8 cellular contexts compared by ENCODE assay signal in the genomic region with DNA sequence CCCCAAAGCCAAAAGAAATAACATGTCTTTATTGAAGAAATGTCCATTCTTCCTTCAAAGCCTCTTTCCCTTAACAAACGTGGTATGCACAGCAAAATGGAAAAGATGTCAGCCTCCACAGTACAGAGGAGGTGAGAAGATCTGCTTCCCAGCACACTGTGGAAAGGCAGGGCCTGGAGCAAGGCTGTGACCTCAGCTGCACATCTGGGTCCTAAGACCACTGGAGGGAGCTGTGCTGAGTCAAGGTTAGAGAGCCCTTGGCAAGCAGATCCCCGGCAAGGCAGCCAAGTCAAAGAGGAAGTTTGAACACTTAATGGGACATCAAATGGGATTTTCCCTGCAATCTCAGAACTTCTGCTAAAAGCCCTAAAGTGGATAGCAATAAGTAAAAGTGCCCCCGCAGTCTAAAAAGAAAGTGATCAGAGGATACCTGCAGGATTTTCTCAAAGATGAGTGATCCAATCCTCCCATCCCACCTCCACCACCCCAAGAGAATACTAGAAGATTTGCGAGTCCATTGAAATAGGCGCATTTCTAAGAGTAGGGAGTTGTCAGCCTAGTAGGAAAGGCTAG. TPM values are rescaled to one million over a fixed set of nuclear protein-coding genes. Genes with fewer than 3 reads are reported as not detected.
DNase-seq lines count a peak whose midpoint lies in the region; ATAC-seq, FAIRE-seq and TF ChIP-seq lines count a peak whose summit lies in the region.

No MANE protein-coding gene starts in this region.

- CTCF ChIA-PET in K562 (lab: Yijun Ruan, JAX; ENCODE audit: low intra/inter-chr PET ratio): interaction anchor here (0.6 to 0.9 kb wide), 2 partner anchors 37 to 67 kb away, joined by 3 to 6 read pairs; no protein-coding TSS in a partner anchor

- TF ChIP-seq POLR2A in K562 (conservative IDR thresholded peaks at IDR 0.05): no peak

- in situ Hi-C loops in K562 (cut with MboI): no loop called here

- H3K4me2 ChIP-seq in MM.1S (ENCODE audit: low read depth, low read length) (no peak overlapping the region), K562 (ENCODE audit: insufficient read depth, low read length) (no peak overlapping the region)

- 18% methylated on average over 5 of the region's 5 CpGs for WGBS in K562 (ENCODE audit: insufficient coverage, low coverage, missing lambda C conversion rate)
- WGBS in liver: 62% methylated on average over 5 of the region's 5 CpGs

- no peaks in the 10 kb centered on the region for H3K36me3 ChIP-seq in MM.1S (replicated peaks; ENCODE audit: insufficient read depth, low read length)
- no peaks in the 10 kb centered on the region for H3K36me3 ChIP-seq in K562 (ENCODE audit: control insufficient read depth, insufficient read depth, low read length)
- H3K36me3 ChIP-seq in liver (ENCODE audit: control insufficient read depth in 4 of 4, insufficient read depth in 3 of 4, low read depth in 1 of 4, low read length in 3 of 4): no peaks in the 10 kb centered on the region

- H4K20me1 ChIP-seq in MM.1S (ENCODE audit: insufficient read depth, low read length): no peaks in the 10 kb centered on the region
- no peaks in the 10 kb centered on the region for H4K20me1 ChIP-seq in K562 (replicated peaks; ENCODE audit: control insufficient read depth, insufficient read depth, low read length)

- no TSS peak for BruUV-seq in K562 (replicated peaks; lab: Mats Ljungman, UMichigan)

- H3K9me1 ChIP-seq in K562 (ENCODE audit: control insufficient read depth, insufficient read depth, low read length): no peaks in the 10 kb centered on the region

- peak; percentile 40 to 58 for TF ChIP-seq RAD21 in K562 (CRISPR knock-in tag; conservative IDR thresholded peaks at IDR 0.05 in 1 of 2, IDR thresholded peaks at IDR 0.05 in 1 of 2)
- TF ChIP-seq RAD21 in liver (IDR thresholded peaks at IDR 0.05): peak; percentile 34 to 55

- H3K9ac ChIP-seq in MM.1S (ENCODE audit: low read length): no peak overlapping the region
- no peak overlapping the region for H3K9ac ChIP-seq in K562 (ENCODE audit: insufficient read depth in 1 of 2, low read depth in 2 of 2, low read length in 2 of 2)
- H3K9ac ChIP-seq in liver (ENCODE audit: low read depth in 1 of 2, low read length in 2 of 2): no peak overlapping the region

- H3F3A ChIP-seq in MM.1S (ENCODE audit: insufficient read depth, low read length): no peaks in the 10 kb centered on the region

- peak; percentile 13 for DNase-seq in activated CD4-positive, alpha-beta T cell treated with anti-CD3 and anti-CD28 coated beads for 48 hours
- no peak for DNase-seq in activated CD4-positive, alpha-beta T cell treated with anti-CD3 and anti-CD28 coated beads, Interleukin-2, amount 50 U/mL, for 4 hours
- DNase-seq in MM.1S (no peak), K562 (ENCODE audit: extremely low read depth in 1 of 4, low spot score in 3 of 4) (peak; percentile 59 to 83 (median 76)), retina (no peak), D721Med (ENCODE audit: insufficient read length, low spot score) (no peak)

- H3K79me2 ChIP-seq in MM.1S (ENCODE audit: low read length): no peaks in the 10 kb centered on the region
- H3K79me2 ChIP-seq in K562 (ENCODE audit: control insufficient read depth, insufficient read depth, low read length): no peaks in the 10 kb centered on the region

- no peaks in the 10 kb centered on the region for H3K9me2 ChIP-seq in MM.1S (replicated peaks; ENCODE audit: insufficient read depth, low read length)

- FAIRE-seq in K562 (lab: Jason Lieb, UNC) (peak; percentile 80), D721Med (lab: Jason Lieb, UNC) (no peak)

- H3K4me3 ChIP-seq in MM.1S (ENCODE audit: low read length): no peak overlapping the region
- H3K4me3 ChIP-seq in K562: no peak overlapping the region
- H3K4me3 ChIP-seq in liver (ENCODE audit: low read depth in 1 of 3, low read length in 3 of 3): no peak overlapping the region

- TF ChIP-seq EP300 in K562 (IDR thresholded peaks at IDR 0.05; ENCODE audit: low read length): no peak

- H3K27ac ChIP-seq in MM.1S (ENCODE audit: low read length) (no peak overlapping the region), K562 (ENCODE audit: extremely low read depth, low read depth, low read length) (no peak overlapping the region), liver (ENCODE audit: low read depth in 1 of 2, low read length in 2 of 2) (no peak overlapping the region)

- H3K9me3 ChIP-seq in MM.1S (replicated peaks; ENCODE audit: insufficient read depth, low read length) (no peaks in the 10 kb centered on the region), K562 (replicated peaks; ENCODE audit: control insufficient read depth, insufficient read depth, low read depth, low read length) (no peaks in the 10 kb centered on the region), liver (ENCODE audit: control insufficient read depth in 4 of 4, low read length in 3 of 4) (no peaks in the 10 kb centered on the region)

- ATAC-seq in K562 (peak; percentile 97), HG03025 (IDR thresholded peaks at IDR 0.05; ENCODE audit: low FRiP score, unreplicated experiment) (no peak)

- no peaks in the 10 kb centered on the region for H3K4me1 ChIP-seq in MM.1S (ENCODE audit: low read length)
- H3K4me1 ChIP-seq in K562 (replicated peaks in 1 of 2; ENCODE audit: control insufficient read depth in 2 of 2, insufficient read depth in 2 of 2, low read length in 2 of 2): peaks cover 13 to 27% of the 10 kb centered on the region in 2 experiments; a peak in 4 of 5 replicates
- peaks cover 2 to 14% (median 11%) of the 10 kb centered on the region in 4 donors for H3K4me1 ChIP-seq in liver (ENCODE audit: control insufficient read depth in 4 of 4, insufficient read depth in 4 of 4, low read length in 3 of 4)

- H2AFZ ChIP-seq in MM.1S (ENCODE audit: low read length): no peak overlapping the region
- H2AFZ ChIP-seq in K562 (ENCODE audit: low read depth, low read length): no peak overlapping the region

- POLR2A ChIA-PET in K562 (lab: Yijun Ruan, JAX): interaction anchor here (1.0 to 1.1 kb wide), 2 partner anchors 14 to 29 kb away, joined by 3 to 4 read pairs; no protein-coding TSS in a partner anchor

- intact Hi-C loops in K562 (cut with micrococcal nuclease): loop anchor here (5.0 kb wide), 1 partner anchor 73 kb away; the partner anchor contains the start of genes NFYA and OARD1

- TF ChIP-seq CTCF in MM.1S (IDR thresholded peaks at IDR 0.05; ENCODE audit: low read length) (peak; percentile 44), K562 (IDR thresholded peaks at IDR 0.05 in 2 of 3, conservative IDR thresholded peaks at IDR 0.05 in 1 of 3; ENCODE audit: insufficient read depth in 2 of 3, low read depth in 1 of 3, low read length in 3 of 3) (peak; percentile 74 to 80 (median 78)), liver (IDR thresholded peaks at IDR 0.05; ENCODE audit: low read depth, low read length, missing input control) (peak; percentile 24), D721Med (IDR thresholded peaks at IDR 0.05; ENCODE audit: insufficient read depth, missing control alignments) (no peak)

- no peaks in the 10 kb centered on the region for H3K27me3 ChIP-seq in MM.1S (replicated peaks; ENCODE audit: insufficient read depth, low read length)
- peaks cover 16 to 26% of the 10 kb centered on the region in 2 experiments for H3K27me3 ChIP-seq in K562 (ENCODE audit: control insufficient read depth in 2 of 2, insufficient read depth in 2 of 2, low read length in 2 of 2)
- no peaks in the 10 kb centered on the region for H3K27me3 ChIP-seq in liver (ENCODE audit: control insufficient read depth in 4 of 4, insufficient read depth in 4 of 4, low read length in 3 of 4)

RNA-seq across cellular contexts. Expression of gene UNC5CL, which starts 39.4 kb away (rescaled TPM):
- total RNA-seq in K562 (2011; cell fraction: chromatin; rRNA removed; ENCODE audit: low replicate concordance): 2.7 and 3.1 TPM in 2 replicates
- total RNA-seq in K562 (2011; cell fraction: nucleolus; rRNA removed): 1.6 and 2.0 TPM in 2 replicates
- total RNA-seq in K562 (2011; cell fraction: nucleoplasm; rRNA removed): 2.5 and 3.7 TPM in 2 replicates
- total RNA-seq in K562 (2014; rRNA removed) (0.33 and 0.95 TPM in 2 replicates), K562 (2014; rRNA removed; fragmentation: Illumina TruSeq; extraction: Trizol) (0.35 and 0.40 TPM in 2 replicates), K562 (2015; rRNA removed; fragmentation: Illumina TruSeq; extraction: Trizol) (0.33 and 0.53 TPM in 2 replicates), K562 (2021) (0.64 and 0.78 TPM in 2 replicates), liver (10 to 100 TPM; 16.2 to 41.9 TPM)
- polyA plus RNA-seq in K562 (2011; rRNA removed) (0.82 and 1.7 TPM in 2 replicates), K562 (2014; fragmentation: Illumina TruSeq; extraction: Trizol) (0.59 and 0.80 TPM in 2 replicates), K562 (2014; fragmentation: Nextera tagmentation; extraction: Ambion mirVana) (under 1 TPM in 1 of 2 experiments, not detected in 1; 0.07 TPM), K562 (2014; rRNA removed) (1.8 TPM in 2 replicates), liver (10 to 100 TPM in 1 of 2 donors, 1 to 10 TPM in 1; 4.7 to 18.2 TPM)
- 0.72 and 1.2 TPM in 2 replicates for polyA plus RNA-seq in K562 (2011; cell fraction: cytosol; rRNA removed)
- polyA plus RNA-seq in K562 (2011; cell fraction: nucleus; rRNA removed): 7.8 and 9.9 TPM in 2 replicates
- 0.70 and 2.4 TPM in 2 replicates for polyA plus RNA-seq in K562 (2012)
- 0.21 and 0.39 TPM in 2 replicates for polyA minus RNA-seq in K562 (2011; rRNA and poly(A)+ RNA removed)
- polyA minus RNA-seq in K562 (2011; cell fraction: cytosol; rRNA and poly(A)+ RNA removed): not detected in 2 replicates
- polyA minus RNA-seq in K562 (2011; cell fraction: nucleus; rRNA and poly(A)+ RNA removed): 1.5 and 2.4 TPM in 2 replicates

RNA-seq across cellular contexts. Expression of gene TSPO2, which starts 42.7 kb away (rescaled TPM):
- total RNA-seq in K562 (2011; cell fraction: chromatin; rRNA removed; ENCODE audit: low replicate concordance): not detected in 2 replicates
- total RNA-seq in K562 (2011; cell fraction: nucleolus; rRNA removed): not detected in 2 replicates
- total RNA-seq in K562 (2011; cell fraction: nucleoplasm; rRNA removed): not detected in 2 replicates
- total RNA-seq in K562 (2014; rRNA removed) (not detected in 2 replicates), K562 (2014; rRNA removed; fragmentation: Illumina TruSeq; extraction: Trizol) (not detected in 2 replicates), K562 (2015; rRNA removed; fragmentation: Illumina TruSeq; extraction: Trizol) (not detected in 2 replicates), K562 (2021) (not detected in 2 replicates), liver (10 to 100 TPM in 1 of 2 donors, under 1 TPM in 1; 0.25 to 64.9 TPM)
- polyA plus RNA-seq in K562 (2011; rRNA removed) (0.12 TPM in 1 of 2 replicates, not detected in the other), K562 (2014; fragmentation: Illumina TruSeq; extraction: Trizol) (not detected in 2 replicates), K562 (2014; fragmentation: Nextera tagmentation; extraction: Ambion mirVana) (not detected), K562 (2014; rRNA removed) (not detected in 2 replicates), liver (under 1 TPM; 0.39 to 0.46 TPM)
- polyA plus RNA-seq in K562 (2011; cell fraction: cytosol; rRNA removed): not detected in 2 replicates
- not detected in 2 replicates for polyA plus RNA-seq in K562 (2011; cell fraction: nucleus; rRNA removed)
- 0.19 TPM in 1 of 2 replicates, not detected in the other for polyA plus RNA-seq in K562 (2012)
- polyA minus RNA-seq in K562 (2011; rRNA and poly(A)+ RNA removed): not detected in 2 replicates
- polyA minus RNA-seq in K562 (2011; cell fraction: cytosol; rRNA and poly(A)+ RNA removed): not detected in 2 replicates
- not detected in 2 replicates for polyA minus RNA-seq in K562 (2011; cell fraction: nucleus; rRNA and poly(A)+ RNA removed)

RNA-seq across cellular contexts. Expression of gene APOBEC2, which starts 53.4 kb away (rescaled TPM):
- total RNA-seq in K562 (2011; cell fraction: chromatin; rRNA removed; ENCODE audit: low replicate concordance): not detected in 2 replicates
- not detected in 2 replicates for total RNA-seq in K562 (2011; cell fraction: nucleolus; rRNA removed)
- total RNA-seq in K562 (2011; cell fraction: nucleoplasm; rRNA removed): not detected in 2 replicates
- not detected in 2 replicates for total RNA-seq in K562 (2014; rRNA removed)
- total RNA-seq in K562 (2014; rRNA removed; fragmentation: Illumina TruSeq; extraction: Trizol): not detected in 2 replicates
- not detected in 2 replicates for total RNA-seq in K562 (2015; rRNA removed; fragmentation: Illumina TruSeq; extraction: Trizol)
- not detected in 2 replicates for total RNA-seq in K562 (2021)
- not detected in 2 replicates for polyA plus RNA-seq in K562 (2011; rRNA removed)
- not detected in 2 replicates for polyA plus RNA-seq in K562 (2011; cell fraction: cytosol; rRNA removed)
- not detected in 2 replicates for polyA plus RNA-seq in K562 (2011; cell fraction: nucleus; rRNA removed)
- polyA plus RNA-seq in K562 (2012): 0.10 and 0.61 TPM in 2 replicates
- polyA plus RNA-seq in K562 (2014; fragmentation: Illumina TruSeq; extraction: Trizol): not detected in 2 replicates
- polyA plus RNA-seq in K562 (2014; fragmentation: Nextera tagmentation; extraction: Ambion mirVana): 1 to 10 TPM in 1 of 2 experiments, under 1 TPM in 1; 0.25 to 1.6 TPM
- polyA plus RNA-seq in K562 (2014; rRNA removed): not detected in 2 replicates
- polyA minus RNA-seq in K562 (2011; rRNA and poly(A)+ RNA removed): not detected in 2 replicates
- not detected in 2 replicates for polyA minus RNA-seq in K562 (2011; cell fraction: cytosol; rRNA and poly(A)+ RNA removed)
- not detected in 2 replicates for polyA minus RNA-seq in K562 (2011; cell fraction: nucleus; rRNA and poly(A)+ RNA removed)
- total RNA-seq in liver: 1 to 10 TPM in 1 of 2 donors, not detected in 1; 1.6 TPM
- polyA plus RNA-seq in liver: 1 to 10 TPM in 1 of 2 donors, not detected in 1; 2.3 TPM

Comparison
In these comparisons a context has a peak if more than half of its experiments do, and no peak if none do; other contexts are left out.
1. DNase-seq: peak in activated CD4-positive, alpha-beta T cell treated with anti-CD3 and anti-CD28 coated beads for 48 hours (single experiment) and K562 (4 of 4); none in activated CD4-positive, alpha-beta T cell treated with anti-CD3 and anti-CD28 coated beads, Interleukin-2, amount 50 U/mL, for 4 hours (0 of 2), MM.1S (single experiment), retina (single experiment) and D721Med (single experiment).